ENCODE assay signal across 8 cellular contexts in genomic region chr18:12947355-12948054, GRCh38. TPM values are rescaled to one million over a fixed set of nuclear protein-coding genes. Genes with fewer than 3 reads are reported as not detected.
DNase-seq lines count a peak whose midpoint lies in the region; ATAC-seq and TF ChIP-seq lines count a peak whose summit lies in the region.

Gene SEH1L (plus strand): TSS chr18:12948011. CDS start chr18:12948122, 111 bp downstream.

- no peak for TF ChIP-seq CTCF in left ventricle myocardium inferior (IDR thresholded peaks at IDR 0.05; ENCODE audit: borderline replicate concordance)
- TF ChIP-seq CTCF in prostate gland (IDR thresholded peaks at IDR 0.05): no peak

- H3K4me1 Mint-ChIP-seq in T-helper 17 cell: peaks cover 28% of the 10 kb centered on the region

- peaks cover 50% of the 10 kb centered on the region for H3K4me1 ChIP-seq in left ventricle myocardium inferior
- peaks cover 4% of the 10 kb centered on the region for H3K4me1 ChIP-seq in prostate gland (replicated peaks)

- intact Hi-C loops in left ventricle myocardium inferior (cut with micrococcal nuclease): no loop called here
- intact Hi-C loops in prostate gland (cut with DNase I): loop anchor here (2.0 to 10.0 kb wide), 2 partner anchors 43 to 553 kb away; partner anchors contain the start of gene CEP192

- peak within 1 kb of the TSS; percentile 98 for H3K4me3 Mint-ChIP-seq in T-helper 17 cell

- DNase-seq in NCI-H187 (lab: John Stamatoyannopoulos, UW) (peak; percentile 83 to 97), T-helper 17 cell (peak; percentile 95 to 100 (median 98)), amygdala (lab: John Stamatoyannopoulos, UW) (peak; percentile 90 to 100 (median 98)), left ventricle myocardium inferior (peak; percentile 100), prostate gland (ENCODE audit: low spot score) (peak; percentile 100), ureter (ENCODE audit: low spot score) (peak; percentile 100)

- H3K4me3 ChIP-seq in left ventricle myocardium inferior (peak within 1 kb of the TSS; percentile 79), prostate gland (peak within 1 kb of the TSS; percentile 63)

- H3K27ac ChIP-seq in left ventricle myocardium inferior (replicated peaks) (peak within 1 kb of the TSS; percentile 97), prostate gland (peak within 1 kb of the TSS; percentile 92 to 95)

- ATAC-seq in HG02938 (IDR thresholded peaks at IDR 0.05; ENCODE audit: unreplicated experiment) (peak; percentile 66), T-helper 17 cell (peak; percentile 88)

- H3K27ac Mint-ChIP-seq in T-helper 17 cell: peak within 1 kb of the TSS; percentile 98

- H3K36me3 Mint-ChIP-seq in T-helper 17 cell (ENCODE audit: low read depth): no peaks in the 10 kb centered on the region

- TF ChIP-seq POLR2A in GM15510 (IDR thresholded peaks at IDR 0.05; ENCODE audit: borderline replicate concordance, extremely low read depth, insufficient read length) (peak; percentile 50), prostate gland (IDR thresholded peaks at IDR 0.05) (peak; percentile 77)

- no peaks in the 10 kb centered on the region for H3K27me3 ChIP-seq in left ventricle myocardium inferior (ENCODE audit: low read depth)
- no peaks in the 10 kb centered on the region for H3K27me3 ChIP-seq in prostate gland (replicated peaks; ENCODE audit: insufficient read depth)

- under 1% methylated on average over 52 of the region's 56 CpGs for WGBS in prostate gland

- H3K36me3 ChIP-seq in left ventricle myocardium inferior (no peaks in the 10 kb centered on the region), prostate gland (no peaks in the 10 kb centered on the region)

- no peaks in the 10 kb centered on the region for H3K27me3 Mint-ChIP-seq in T-helper 17 cell

- no peaks in the 10 kb centered on the region for H3K9me3 ChIP-seq in T-helper 17 cell (ENCODE audit: control insufficient read depth, low read length, poor library complexity, severe bottlenecking)
- H3K9me3 ChIP-seq in left ventricle myocardium inferior (replicated peaks): no peaks in the 10 kb centered on the region
- no peaks in the 10 kb centered on the region for H3K9me3 ChIP-seq in prostate gland

RNA-seq across cellular contexts. Expression of gene SEH1L, which starts in this region (rescaled TPM):
- total RNA-seq in T-helper 17 cell (10 to 100 TPM; 32.4 to 35.9 TPM), left ventricle myocardium inferior (18.1 TPM), prostate gland (10 to 100 TPM; 35.9 to 46.6 TPM), ureter (53.1 TPM)

Comparison
In these comparisons a context has a peak if more than half of its experiments do, and no peak if none do; other contexts are left out.
1. Peak in every context shown above with its lines: DNase-seq, ATAC-seq, H3K4me3 ChIP-seq and H3K27ac ChIP-seq.